12 cellular contexts compared by ENCODE assay signal in genomic region chr1:222926566-222926965, GRCh38.
A peak's percentile ranks its signal among the peaks of the same experiment; 100 is the strongest.
DNase-seq lines count a peak whose midpoint lies in the region; ATAC-seq lines count a peak whose summit lies in the region.
"Had no signal": no experiment of that assay in that cellular context is flagged by ENCODE, and none has a peak within 500 bp of the region (broad histone marks: within the 10 kb centered on the region; RNA-seq: fewer than 3 reads in every experiment).

No MANE protein-coding gene starts in this region.

- ATAC-seq in esophagus mucosa = peak; percentile 59
- ATAC-seq: activated CD8-positive, alpha-beta T cell treated with anti-CD3 and anti-CD28 coated beads for 36 hours had no signal

- H3K9me2 ChIP-seq in GM23248 (ENCODE audit: insufficient read depth) = no peaks in the 10 kb centered on the region

- H3K4me2 ChIP-seq in GM23248 (ENCODE audit: unreplicated experiment) = no peak overlapping the region

- no peaks in the 10 kb centered on the region for H3K27me3 ChIP-seq in GM23248 (replicated peaks; ENCODE audit: insufficient read depth)

- DNase-seq in GM23248 = peak; percentile 83
- peak; percentile 16 for DNase-seq in NCI-H510A (lab: John Stamatoyannopoulos, UW)
- peak; percentile 67 for DNase-seq in renal cortical epithelial cell (ENCODE audit: low read depth)
- no peak for DNase-seq in hippocampal formation (lab: John Stamatoyannopoulos, UW)
- DNase-seq in activated CD4-positive, CD25-positive, alpha-beta regulatory T cell treated with anti-CD3 and anti-CD28 coated beads, Interleukin-2, amount 50 U/mL, for 72 hours = no peak
- no peak for DNase-seq in NCI-H69 (lab: John Stamatoyannopoulos, UW)
- DNase-seq: activated CD8-positive, alpha-beta T cell treated with anti-CD3 and anti-CD28 coated beads for 36 hours; activated naive CD8-positive, alpha-beta T cell treated with anti-CD3 and anti-CD28 coated beads for 36 hours; NCI-H524 treated with DMSO at 0.1 percent for 48 hours; stimulated activated CD4-positive, alpha-beta T cell treated with anti-CD3 and anti-CD28 coated beads, Interleukin-4, amount 100 ng/mL, for 1 hour; substantia nigra had no signal

- 0 out of 2 replicates have a peak, but pooled peaks cover 8% of the 10 kb centered on the region for H3K4me1 ChIP-seq in GM23248 (ENCODE audit: insufficient read depth)

- H3K79me2 ChIP-seq in GM23248 (ENCODE audit: insufficient read depth) = no peaks in the 10 kb centered on the region

- 0 out of 2 replicates have a peak, but pooled peaks cover 5% of the 10 kb centered on the region for H3F3A ChIP-seq in GM23248 (ENCODE audit: insufficient read depth)

- H3K9ac ChIP-seq in GM23248 = no peak overlapping the region

- H2AFZ ChIP-seq in GM23248 = no peak overlapping the region

- no peaks in the 10 kb centered on the region for H3K36me3 ChIP-seq in GM23248 (ENCODE audit: low read depth)

- WGBS in GM23248 (ENCODE audit: low coverage in 1 of 2, low lambda C conversion rate in 2 of 2, missing lambda C conversion rate in 2 of 2), 2 experiments = 43% methylated on average over 6 of the region's 6 CpGs

- H4K20me1 ChIP-seq in GM23248 (ENCODE audit: insufficient read depth) = no peaks in the 10 kb centered on the region

- no peak overlapping the region for H3K27ac ChIP-seq in GM23248

- in situ Hi-C loops in GM23248 (cut with MboI) = no loop called here

- H3K4me3 ChIP-seq in GM23248 = no peak overlapping the region

- H3K9me3 ChIP-seq in GM23248 (ENCODE audit: low read depth) = no peaks in the 10 kb centered on the region

Comparison
In these comparisons a context has a peak if more than half of its experiments do, and no peak if none do; other contexts are left out.
1. DNase-seq: peak in GM23248 (single experiment), NCI-H510A (single experiment) and renal cortical epithelial cell (single experiment); none in hippocampal formation (0 of 2), activated CD4-positive, CD25-positive, alpha-beta regulatory T cell treated with anti-CD3 and anti-CD28 coated beads, Interleukin-2, amount 50 U/mL, for 72 hours (single experiment) and NCI-H69 (single experiment).